Comparison of ENCODE assay signal across 15 cellular contexts in the genomic region with DNA sequence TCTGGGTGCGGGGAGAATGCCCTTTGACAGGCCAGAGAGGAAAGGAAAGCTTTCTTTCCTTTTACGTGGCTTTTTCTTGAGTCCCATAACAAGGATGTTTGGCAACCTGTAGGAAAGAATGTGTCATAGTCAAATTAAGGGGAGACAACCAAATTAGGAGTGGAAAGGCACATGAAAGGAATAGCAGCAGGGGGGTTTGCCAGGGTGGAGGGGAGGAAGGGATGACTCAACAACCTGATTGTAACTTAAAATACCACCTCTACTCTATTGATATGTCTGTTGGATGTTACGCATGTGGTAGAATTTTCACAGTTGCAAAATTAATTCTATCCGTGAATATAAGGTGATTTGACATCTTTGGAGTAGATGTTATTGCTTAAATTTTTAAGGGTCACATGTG. TPM values are rescaled to one million over a fixed set of nuclear protein-coding genes. Genes with fewer than 3 reads are reported as not detected.
A peak's percentile ranks its signal among the peaks of the same experiment; 100 is the strongest.
DNase-seq lines count a peak whose midpoint lies in the region; ATAC-seq and TF ChIP-seq lines count a peak whose summit lies in the region.
"Had no signal": no experiment of that assay in that cellular context is flagged by ENCODE, and none has a peak within 500 bp of the region (broad histone marks: within the 10 kb centered on the region; RNA-seq: fewer than 3 reads in every experiment).

No MANE protein-coding gene starts in this region.

- no peaks in the 10 kb centered on the region for H3K4me1 ChIP-seq in foreskin keratinocyte

- peaks cover 21% of the 10 kb centered on the region for H3K4me1 Mint-ChIP-seq in activated naive CD4-positive, alpha-beta T cell treated with anti-CD3 and anti-CD28 coated beads for 36 hours (ENCODE audit: low read depth)
- H3K4me1 Mint-ChIP-seq in activated naive CD4-positive, alpha-beta T cell treated with anti-CD3 and anti-CD28 coated beads, Interleukin-2, amount 10 ng/mL, durations not matched to agents 7 days and 5 days: peaks cover 4% of the 10 kb centered on the region

- peaks cover 10% of the 10 kb centered on the region for H3K27me3 Mint-ChIP-seq in activated naive CD4-positive, alpha-beta T cell treated with anti-CD3 and anti-CD28 coated beads for 36 hours (ENCODE audit: low read depth)
- peaks cover 5% of the 10 kb centered on the region for H3K27me3 Mint-ChIP-seq in activated naive CD4-positive, alpha-beta T cell treated with anti-CD3 and anti-CD28 coated beads, Interleukin-2, amount 10 ng/mL, durations not matched to agents 7 days and 5 days
- H3K27me3 Mint-ChIP-seq: stimulated activated memory B cell treated with anti-CD40 and anti-IgM and Interleukin-4, amounts not matched to agents 10 μg/mL and 1 μg/mL and 100 μg/mL, for 72 hours had no signal

- H3K27ac Mint-ChIP-seq in activated naive CD4-positive, alpha-beta T cell treated with anti-CD3 and anti-CD28 coated beads for 36 hours: peak overlapping the region; percentile 28
- no peak overlapping the region for H3K27ac Mint-ChIP-seq in activated naive CD4-positive, alpha-beta T cell treated with anti-CD3 and anti-CD28 coated beads, Interleukin-2, amount 10 ng/mL, durations not matched to agents 7 days and 5 days
- H3K27ac Mint-ChIP-seq: stimulated activated memory B cell treated with anti-CD40 and anti-IgM and Interleukin-4, amounts not matched to agents 10 μg/mL and 1 μg/mL and 100 μg/mL, for 72 hours had no signal

- H3K36me3 Mint-ChIP-seq in activated naive CD4-positive, alpha-beta T cell treated with anti-CD3 and anti-CD28 coated beads for 36 hours (ENCODE audit: low read depth): no peaks in the 10 kb centered on the region
- H3K36me3 Mint-ChIP-seq in activated naive CD4-positive, alpha-beta T cell treated with anti-CD3 and anti-CD28 coated beads, Interleukin-2, amount 10 ng/mL, durations not matched to agents 7 days and 5 days: no peaks in the 10 kb centered on the region
- H3K36me3 Mint-ChIP-seq: stimulated activated memory B cell treated with anti-CD40 and anti-IgM and Interleukin-4, amounts not matched to agents 10 μg/mL and 1 μg/mL and 100 μg/mL, for 72 hours had no signal

- no peak overlapping the region for H3K27ac ChIP-seq in foreskin keratinocyte
- H3K27ac ChIP-seq: epithelial cell of prostate had no signal

- DNase-seq in activated naive CD4-positive, alpha-beta T cell treated with anti-CD3 and anti-CD28 coated beads for 36 hours: peak; percentile 73
- DNase-seq in activated naive CD4-positive, alpha-beta T cell treated with anti-CD3 and anti-CD28 coated beads, Interleukin-2, amount 10 ng/mL, durations not matched to agents 7 days and 5 days: no peak
- DNase-seq in NCI-H526 treated with DMSO at 0.1 percent for 48 hours (lab: John Stamatoyannopoulos, UW) (peak; percentile 10), foreskin keratinocyte (peak in 1 of 2 donors; percentile 17)
- DNase-seq in stimulated activated CD4-positive, alpha-beta T cell treated with anti-CD3 and anti-CD28 coated beads, Interleukin-2, amount 100 ng/mL, for 4 hours (ENCODE audit: low read depth): peak; percentile 2
- DNase-seq: activated gamma-delta T cell treated with Interleukin-2 at 50 U/mL for 16 hours, hippocampal formation, Kasumi-1, midbrain, NCI-H2171 treated with DMSO at 0.1 percent for 48 hours had no signal

- peak; percentile 8 for ATAC-seq in foreskin keratinocyte
- ATAC-seq in GM21360 (IDR thresholded peaks at IDR 0.05; ENCODE audit: unreplicated experiment): no peak
- ATAC-seq in HG03280 (IDR thresholded peaks at IDR 0.05; ENCODE audit: unreplicated experiment): no peak
- no peak for ATAC-seq in HG02981 (IDR thresholded peaks at IDR 0.05; ENCODE audit: unreplicated experiment)
- ATAC-seq: stimulated activated memory B cell treated with anti-CD40 and anti-IgM and Interleukin-4, amounts not matched to agents 10 μg/mL and 1 μg/mL and 100 μg/mL, for 72 hours had no signal

- no peak for TF ChIP-seq CTCF in foreskin keratinocyte (conservative IDR thresholded peaks at IDR 0.05)

- CTCF ChIA-PET in activated naive CD4-positive, alpha-beta T cell treated with anti-CD3 and anti-CD28 coated beads for 36 hours (lab: Charles Lee): interaction anchor here (1.5 kb wide), 1 partner anchor 101 kb away, joined by 4 read pairs; no protein-coding TSS in a partner anchor
- CTCF ChIA-PET in activated naive CD4-positive, alpha-beta T cell treated with anti-CD3 and anti-CD28 coated beads, Interleukin-2, amount 10 ng/mL, durations not matched to agents 7 days and 5 days (lab: Charles Lee): no interaction called here

- no peaks in the 10 kb centered on the region for H3K9me3 Mint-ChIP-seq in activated naive CD4-positive, alpha-beta T cell treated with anti-CD3 and anti-CD28 coated beads for 36 hours
- no peaks in the 10 kb centered on the region for H3K9me3 Mint-ChIP-seq in activated naive CD4-positive, alpha-beta T cell treated with anti-CD3 and anti-CD28 coated beads, Interleukin-2, amount 10 ng/mL, durations not matched to agents 7 days and 5 days
- H3K9me3 Mint-ChIP-seq: stimulated activated memory B cell treated with anti-CD40 and anti-IgM and Interleukin-4, amounts not matched to agents 10 μg/mL and 1 μg/mL and 100 μg/mL, for 72 hours had no signal

- intact Hi-C loops in activated naive CD4-positive, alpha-beta T cell treated with anti-CD3 and anti-CD28 coated beads for 36 hours (cut with micrococcal nuclease): loop anchor here (1.0 to 5.0 kb wide), 5 partner anchors 38 to 496 kb away; a partner anchor contains a TSS

- H3K4me3 Mint-ChIP-seq in activated naive CD4-positive, alpha-beta T cell treated with anti-CD3 and anti-CD28 coated beads for 36 hours: peak overlapping the region; percentile 2
- no peak overlapping the region for H3K4me3 Mint-ChIP-seq in activated naive CD4-positive, alpha-beta T cell treated with anti-CD3 and anti-CD28 coated beads, Interleukin-2, amount 10 ng/mL, durations not matched to agents 7 days and 5 days
- H3K4me3 Mint-ChIP-seq: stimulated activated memory B cell treated with anti-CD40 and anti-IgM and Interleukin-4, amounts not matched to agents 10 μg/mL and 1 μg/mL and 100 μg/mL, for 72 hours had no signal

- no peaks in the 10 kb centered on the region for H3K27me3 ChIP-seq in foreskin keratinocyte

RNA-seq across cellular contexts. Expression of a gene that starts 28.5 kb away (rescaled TPM):
- not detected for total RNA-seq in activated naive CD4-positive, alpha-beta T cell treated with anti-CD3 and anti-CD28 coated beads for 36 hours
- total RNA-seq in foreskin keratinocyte: not detected in 2 replicates
- polyA plus RNA-seq in foreskin keratinocyte: not detected in 2 replicates
